Comparison of ENCODE assay signal across 8 cellular contexts in genomic region chr1:235127774-235128452, GRCh38. TPM values are rescaled to one million over a fixed set of nuclear protein-coding genes. Genes with fewer than 3 reads are reported as not detected.
DNase-seq lines count a peak whose midpoint lies in the region; ATAC-seq and TF ChIP-seq lines count a peak whose summit lies in the region.

No MANE protein-coding gene starts in this region.

- H2AFZ ChIP-seq in HCT116 (ENCODE audit: low read depth, low read length, poor library complexity, severe bottlenecking), result no peak overlapping the region
- H2AFZ ChIP-seq in neuron (ENCODE audit: low read depth, low read length), result peak overlapping the region; percentile 62

- peaks cover 57% of the 10 kb centered on the region for H3K79me2 ChIP-seq in HCT116 (ENCODE audit: insufficient read depth, low read length)

- H3K4me3 ChIP-seq in HCT116 (replicated peaks in 1 of 2; ENCODE audit: low read depth in 1 of 2, low read length in 2 of 2) (peak overlapping the region; percentile 95 to 98), neuron (ENCODE audit: low read length) (peak overlapping the region; percentile 98)

- ATAC-seq in HCT116 (no peak), esophagus mucosa (peak; percentile 2), GM18498 (IDR thresholded peaks at IDR 0.05; ENCODE audit: unreplicated experiment) (no peak)

- BruUV-seq in HCT116 (replicated peaks; lab: Mats Ljungman, UMichigan), result no TSS peak

- TF ChIP-seq CTCF in HCT116 (IDR thresholded peaks at IDR 0.05 in 2 of 3, conservative IDR thresholded peaks at IDR 0.05 in 1 of 3; ENCODE audit: borderline replicate concordance in 1 of 3, insufficient read depth in 1 of 3, low read depth in 2 of 3, low read length in 2 of 3), result no peak
- TF ChIP-seq CTCF in VCaP (conservative IDR thresholded peaks at IDR 0.05), result no peak

- no peaks in the 10 kb centered on the region for H3K9me2 ChIP-seq in HCT116 (ENCODE audit: insufficient read depth)

- no peak for TF ChIP-seq POLR2A in HCT116 (IDR thresholded peaks at IDR 0.05; ENCODE audit: borderline replicate concordance, extremely low read depth, insufficient read depth, insufficient read length)

- DNase-seq in HCT116 (ENCODE audit: low read depth, low spot score) (no peak), NCI-H1694 (lab: John Stamatoyannopoulos, UW) (no peak), cerebellum (ENCODE audit: low spot score) (no peak), kidney glomerular epithelial cell (lab: John Stamatoyannopoulos, UW) (no peak)

- H3K36me3 ChIP-seq in HCT116 (ENCODE audit: control insufficient read depth in 1 of 2, insufficient read depth in 2 of 2, low read length in 2 of 2), result peaks cover 4 to 30% of the 10 kb centered on the region in 2 experiments; a peak in 3 of 4 replicates
- peaks cover 25% of the 10 kb centered on the region for H3K36me3 ChIP-seq in neuron (ENCODE audit: insufficient read depth, low read length)

- RAD21 ChIA-PET in HCT116 (lab: Charles Lee; ENCODE audit: low non-redundant PET in 1 of 2, low total read pairs in 2 of 2, uncharacterized antibody in 2 of 2, unreplicated experiment in 2 of 2), result no interaction called here

- POLR2A ChIA-PET in HCT116 (lab: Charles Lee), result interaction anchor here (1.1 kb wide), 1 partner anchor 8 kb away, joined by 4 read pairs; no protein-coding TSS in a partner anchor

- intact Hi-C loops in HCT116 (cut with micrococcal nuclease), result no loop called here

- H3K4me2 ChIP-seq in HCT116 (ENCODE audit: low read length), result peak overlapping the region; percentile 80

- CTCF ChIA-PET in HCT116 (lab: Charles Lee), result no interaction called here

- peaks cover 10 to 18% of the 10 kb centered on the region in 2 experiments; a peak in 3 of 4 replicates for H3K4me1 ChIP-seq in HCT116 (ENCODE audit: control insufficient read depth in 1 of 2, insufficient read depth in 2 of 2, low read length in 2 of 2)
- peaks cover 15% of the 10 kb centered on the region for H3K4me1 ChIP-seq in neuron (ENCODE audit: insufficient read depth, low read length)

- no peak for TF ChIP-seq RAD21 in HCT116 (IDR thresholded peaks at IDR 0.05; ENCODE audit: low read depth)

- peaks cover 37% of the 10 kb centered on the region; the same call in 1 of the 2 replicates for H4K20me1 ChIP-seq in HCT116 (ENCODE audit: insufficient read depth)

- H3K9ac ChIP-seq in HCT116 (ENCODE audit: low read length), result peak overlapping the region; percentile 97

- H3K27ac ChIP-seq in HCT116 (ENCODE audit: low read depth, low read length) (peak overlapping the region; percentile 80), VCaP (peak overlapping the region; percentile 95)

- H3K9me3 ChIP-seq in HCT116 (ENCODE audit: control insufficient read depth in 1 of 2, insufficient read depth in 1 of 2, low read depth in 1 of 2, low read length in 2 of 2), result no peaks in the 10 kb centered on the region
- H3K9me3 ChIP-seq in neuron (ENCODE audit: low read length), result no peaks in the 10 kb centered on the region

- no peaks in the 10 kb centered on the region for H3K27me3 ChIP-seq in HCT116 (ENCODE audit: insufficient read depth, low read length)
- no peaks in the 10 kb centered on the region for H3K27me3 ChIP-seq in neuron (ENCODE audit: insufficient read depth, low read length)

TF ChIP-seq in HCT116, 20 proteins besides CTCF, POLR2A, EP300 and RAD21:
- TF ChIP-seq ZNF274 (IDR thresholded peaks at IDR 0.05; ENCODE audit: low read depth, low read length) (no peak), POLR2AphosphoS5 (IDR thresholded peaks at IDR 0.05; ENCODE audit: low read depth, low read length) (no peak), JUND (IDR thresholded peaks at IDR 0.05) (no peak), ELF1 (IDR thresholded peaks at IDR 0.05; ENCODE audit: borderline replicate concordance, low read depth) (no peak), CEBPB (IDR thresholded peaks at IDR 0.05; ENCODE audit: low read depth) (no peak), EZH2 (IDR thresholded peaks at IDR 0.05) (no peak), EGR1 (IDR thresholded peaks at IDR 0.05; ENCODE audit: low read depth) (no peak), REST (IDR thresholded peaks at IDR 0.05; ENCODE audit: low read depth) (no peak)
TF ChIP-seq in HCT116: peak in this region for 0.

RNA-seq across cellular contexts. Expression of gene TOMM20, which starts 0.7 kb away (rescaled TPM):
- total RNA-seq in HCT116 (2021; ENCODE audit: unreplicated experiment) (184 TPM), esophagus mucosa (102 TPM), cerebellum (84.5 TPM)
- polyA plus RNA-seq in HCT116 (2012), result 165 and 166 TPM in 2 replicates

RNA-seq across cellular contexts. Expression of gene RBM34, which starts 33.1 kb away (rescaled TPM):
- total RNA-seq in HCT116 (2021; ENCODE audit: unreplicated experiment) (82.0 TPM), esophagus mucosa (63.7 TPM), cerebellum (30.8 TPM)
- polyA plus RNA-seq in HCT116 (2012), result 41.7 and 46.7 TPM in 2 replicates
